In genomic region chr5:76379855-76380254, GRCh38 we compare ENCODE assay signal across 32 cellular contexts. TPM values are rescaled to one million over a fixed set of nuclear protein-coding genes. Genes with fewer than 3 reads are reported as not detected.
"Had no signal": no experiment of that assay in that cellular context is flagged by ENCODE, and none has a peak within 500 bp of the region (broad histone marks: within the 10 kb centered on the region; RNA-seq: fewer than 3 reads in every experiment).

No MANE protein-coding gene starts in this region.

- H3K27ac ChIP-seq: epithelial cell of prostate, esophagus squamous epithelium, heart right ventricle, lower lobe of right lung, ovary, sigmoid colon, suprapubic skin, tibial artery had no signal

- H3K36me3 Mint-ChIP-seq: activated naive CD8-positive, alpha-beta T cell; stimulated activated naive B cell treated with anti-CD40 and anti-IgM and Interleukin-4, amounts not matched to agents 10 μg/mL and 1 μg/mL and 100 μg/mL, for 72 hours had no signal

- H3K9me3 ChIP-seq: esophagus squamous epithelium, heart right ventricle, lower lobe of right lung, ovary, prostate gland, sigmoid colon, suprapubic skin, tibial artery had no signal

- H3K9me3 Mint-ChIP-seq: activated CD4-positive, alpha-beta T cell treated with anti-CD3 and anti-CD28 coated beads, Interleukin-2, amount 10 ng/mL, durations not matched to agents 24 days and 14 days; activated CD8-positive, alpha-beta T cell treated with anti-CD3 and anti-CD28 coated beads for 36 hours; activated T-cell treated with anti-CD3 and anti-CD28 coated beads, Interleukin-2, amount 50 U/mL, for 4 hours; central memory CD8-positive, alpha-beta T cell; nephron progenitor cell; stimulated activated naive B cell treated with anti-CD40 and anti-IgM and Interleukin-4, amounts not matched to agents 10 μg/mL and 1 μg/mL and 100 μg/mL, for 72 hours had no signal

- H3K27ac Mint-ChIP-seq: activated naive CD8-positive, alpha-beta T cell; stimulated activated naive B cell treated with anti-CD40 and anti-IgM and Interleukin-4, amounts not matched to agents 10 μg/mL and 1 μg/mL and 100 μg/mL, for 72 hours had no signal

- H3K36me3 ChIP-seq: esophagus squamous epithelium, heart right ventricle, lower lobe of right lung, ovary, prostate gland, sigmoid colon, suprapubic skin, tibial artery had no signal

- DNase-seq: activated CD4-positive, CD25-positive, alpha-beta regulatory T cell treated with anti-CD3 and anti-CD28 coated beads, Interleukin-2, amount 50 U/mL, for 72 hours; activated CD8-positive, alpha-beta T cell treated with anti-CD3 and anti-CD28 coated beads for 36 hours; activated naive CD4-positive, alpha-beta T cell treated with Interleukin-2 at 50 U/mL for 16 hours; activated T-cell treated with anti-CD3 and anti-CD28 coated beads, Interleukin-2, amount 50 U/mL, for 4 hours; anterior cingulate cortex; dermis blood vessel endothelial cell; effector CD4-positive, alpha-beta T cell; esophagus squamous epithelium; foreskin melanocyte; heart right ventricle; lower lobe of right lung; mesenchymal stem cell; nephron progenitor cell; ovary; retina; sigmoid colon; small intestine; stimulated activated CD4-positive, alpha-beta T cell treated with anti-CD3 and anti-CD28 coated beads, Interleukin-1b, Interleukin-23, amount 100 ng/mL, for 48 hours; stimulated activated CD4-positive, alpha-beta T cell treated with anti-CD3 and anti-CD28 coated beads, Interleukin-4, amount 100 ng/mL, for 4 hours; stimulated activated CD8-positive, alpha-beta memory T cell treated with anti-CD3 and anti-CD28 coated beads, Interleukin-4, amount 100 ng/mL, for 48 hours; stimulated activated naive B cell treated with anti-CD40 and anti-IgM and Interleukin-4, amounts not matched to agents 10 μg/mL and 1 μg/mL and 100 μg/mL, for 72 hours; T-helper 1 cell; T-helper 9 cell; tibial artery had no signal

- H3K4me3 Mint-ChIP-seq: activated CD4-positive, alpha-beta T cell treated with anti-CD3 and anti-CD28 coated beads, Interleukin-2, amount 10 ng/mL, durations not matched to agents 24 days and 14 days; activated CD8-positive, alpha-beta T cell treated with anti-CD3 and anti-CD28 coated beads for 36 hours; activated T-cell treated with anti-CD3 and anti-CD28 coated beads, Interleukin-2, amount 50 U/mL, for 4 hours; central memory CD8-positive, alpha-beta T cell; nephron progenitor cell; stimulated activated naive B cell treated with anti-CD40 and anti-IgM and Interleukin-4, amounts not matched to agents 10 μg/mL and 1 μg/mL and 100 μg/mL, for 72 hours had no signal

- H3K4me3 ChIP-seq: esophagus squamous epithelium, heart right ventricle, lower lobe of right lung, ovary, prostate gland, sigmoid colon, suprapubic skin, tibial artery had no signal

- ATAC-seq: activated T-cell treated with anti-CD3 and anti-CD28 coated beads, Interleukin-2, amount 50 U/mL, for 4 hours; heart right ventricle; left lobe of liver; lower lobe of right lung; stimulated activated naive B cell treated with anti-CD40 and anti-IgM and Interleukin-4, amounts not matched to agents 10 μg/mL and 1 μg/mL and 100 μg/mL, for 72 hours had no signal

- H3K27me3 ChIP-seq: esophagus squamous epithelium, heart right ventricle, ovary, sigmoid colon, suprapubic skin, tibial artery had no signal

- H3K4me1 ChIP-seq: lower lobe of right lung, prostate gland, sigmoid colon, suprapubic skin, tibial artery had no signal

- H3K27me3 Mint-ChIP-seq: activated CD4-positive, alpha-beta T cell treated with anti-CD3 and anti-CD28 coated beads, Interleukin-2, amount 10 ng/mL, durations not matched to agents 24 days and 14 days; activated CD8-positive, alpha-beta T cell treated with anti-CD3 and anti-CD28 coated beads for 36 hours; activated naive CD8-positive, alpha-beta T cell; central memory CD8-positive, alpha-beta T cell had no signal

RNA-seq across cellular contexts. Expression of gene IQGAP2, which starts 23.2 kb away (rescaled TPM):
- total RNA-seq: bronchial epithelial cell had no signal
